12 cellular contexts compared by ENCODE assay signal in the genomic region with DNA sequence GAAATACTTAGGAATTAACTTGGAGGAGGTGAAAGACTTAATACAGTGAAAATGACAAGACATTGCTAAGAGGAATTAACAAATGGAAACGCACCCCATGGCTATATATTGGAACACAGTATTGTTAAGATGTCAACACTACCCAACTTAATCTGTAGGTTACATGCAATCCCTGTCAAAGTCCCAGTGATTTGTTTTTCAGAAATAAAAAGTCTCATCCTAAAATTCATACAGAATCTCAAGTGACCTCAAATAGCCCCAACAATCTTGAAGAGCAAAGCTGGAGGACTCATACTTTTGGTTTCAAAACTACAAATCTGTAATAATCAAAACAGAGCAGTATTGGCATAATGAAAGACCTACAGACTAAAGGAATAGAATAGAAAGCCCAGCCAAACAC. TPM values are rescaled to one million over a fixed set of nuclear protein-coding genes. Genes with fewer than 3 reads are reported as not detected.
"Had no signal": no experiment of that assay in that cellular context is flagged by ENCODE, and none has a peak within 500 bp of the region (broad histone marks: within the 10 kb centered on the region; RNA-seq: fewer than 3 reads in every experiment).

No MANE protein-coding gene starts in this region.

- H3K4me2 ChIP-seq: GM23338 had no signal

- H3K4me3 ChIP-seq: GM23338, K562 had no signal

- H3K9me3 Mint-ChIP-seq: HFFc6 had no signal

- DNase-seq: H9, HCEC 1CT, HFFc6, IMR-90, KG1 had no signal

- H3K4me3 Mint-ChIP-seq: GM23338, H9, HFFc6 had no signal

- H3K27ac Mint-ChIP-seq: GM23338, H9, HFFc6 had no signal

- FAIRE-seq: H1, H54, HepG2, K562 had no signal

- H3K27ac ChIP-seq: HL-60 had no signal

RNA-seq across cellular contexts. Expression of a gene that starts 13.2 kb away (rescaled TPM):
- total RNA-seq: GM23338, H1, H9, HepG2, HFFc6, HT1080, IMR-90, K562 had no signal

RNA-seq across cellular contexts. Expression of a gene that starts 22.2 kb away (rescaled TPM):
- total RNA-seq: GM23338, H1, HFFc6, HT1080, IMR-90 had no signal
